Comparison of ENCODE assay signal across 1 cellular context in genomic region chr11:70307176-70307575, GRCh38.
TF ChIP-seq lines count a peak whose summit lies in the region.

No MANE protein-coding gene starts in this region.

TF ChIP-seq in HepG2, 621 proteins besides CTCF, POLR2A, EP300 and RAD21 (continued from another document):
- TF ChIP-seq, protein P1, sequence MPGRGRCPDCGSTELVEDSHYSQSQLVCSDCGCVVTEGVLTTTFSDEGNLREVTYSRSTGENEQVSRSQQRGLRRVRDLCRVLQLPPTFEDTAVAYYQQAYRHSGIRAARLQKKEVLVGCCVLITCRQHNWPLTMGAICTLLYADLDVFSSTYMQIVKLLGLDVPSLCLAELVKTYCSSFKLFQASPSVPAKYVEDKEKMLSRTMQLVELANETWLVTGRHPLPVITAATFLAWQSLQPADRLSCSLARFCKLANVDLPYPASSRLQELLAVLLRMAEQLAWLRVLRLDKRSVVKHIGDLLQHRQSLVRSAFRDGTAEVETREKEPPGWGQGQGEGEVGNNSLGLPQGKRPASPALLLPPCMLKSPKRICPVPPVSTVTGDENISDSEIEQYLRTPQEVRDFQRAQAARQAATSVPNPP (CRISPR knock-in tag; IDR thresholded peaks at IDR 0.05), result no peak
- TF ChIP-seq YEATS2 (CRISPR knock-in tag; IDR thresholded peaks at IDR 0.05; ENCODE audit: borderline replicate concordance) (no peak), ZNF205 (CRISPR knock-in tag; IDR thresholded peaks at IDR 0.05) (no peak), ZNF564 (CRISPR knock-in tag; IDR thresholded peaks at IDR 0.05) (no peak), ZNF256 (CRISPR knock-in tag; conservative IDR thresholded peaks at IDR 0.05) (no peak), ZNF616 (CRISPR knock-in tag; IDR thresholded peaks at IDR 0.05; ENCODE audit: low read depth) (no peak), ZNF547 (CRISPR knock-in tag; IDR thresholded peaks at IDR 0.05) (no peak), ZNF335 (CRISPR knock-in tag; IDR thresholded peaks at IDR 0.05) (no peak), MXD4 (CRISPR knock-in tag; IDR thresholded peaks at IDR 0.05) (no peak)
